10 cellular contexts compared by ENCODE assay signal in the genomic region with DNA sequence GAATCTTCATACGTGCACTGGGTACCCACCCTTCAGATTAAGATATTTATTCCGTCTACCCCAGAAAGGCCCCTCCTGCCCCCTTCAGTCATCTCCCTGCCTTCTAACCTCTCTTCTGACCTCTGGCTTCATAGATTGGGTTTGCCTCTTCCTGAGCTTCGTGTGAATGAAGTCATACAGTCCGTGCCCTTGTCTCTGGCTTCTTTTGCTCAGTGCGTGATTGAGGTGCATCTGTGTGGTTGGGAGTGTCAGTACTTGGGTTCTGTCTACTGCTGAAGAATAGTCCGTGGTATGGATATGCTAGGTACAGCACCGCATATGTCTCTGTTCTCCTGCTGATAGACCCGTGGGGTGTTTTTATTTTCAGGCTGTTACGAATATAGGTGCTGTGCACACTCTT. TPM values are rescaled to one million over a fixed set of nuclear protein-coding genes. Genes with fewer than 3 reads are reported as not detected.
DNase-seq lines count a peak whose midpoint lies in the region; ATAC-seq, FAIRE-seq and TF ChIP-seq lines count a peak whose summit lies in the region.
"Had no signal": no experiment of that assay in that cellular context is flagged by ENCODE, and none has a peak within 500 bp of the region (broad histone marks: within the 10 kb centered on the region; RNA-seq: fewer than 3 reads in every experiment).

No MANE protein-coding gene starts in this region.

- DNase-seq in HepG2 (ENCODE audit: low spot score) (no peak), right lobe of liver (no peak), T-cell (no peak), glutamatergic neuron (no peak), ascending aorta (ENCODE audit: low spot score in 2 of 2) (no peak), GM03348 (ENCODE audit: low spot score) (no peak)

- H3K4me3 ChIP-seq in HepG2 (replicated peaks in 1 of 3; ENCODE audit: insufficient read depth in 1 of 3, low read depth in 2 of 3, low read length in 3 of 3) (no peak overlapping the region), right lobe of liver (no peak overlapping the region), ascending aorta (peak overlapping the region in 1 of 2 donors; percentile 72)

- H3K4me2 ChIP-seq in HepG2 (ENCODE audit: low read depth, low read length): 0 out of 2 replicates have a peak overlapping the region, but pooled peaks have one; percentile 23

- no peak for TF ChIP-seq CTCF in HepG2 (CRISPR knock-in tag; IDR thresholded peaks at IDR 0.05)
- TF ChIP-seq CTCF in right lobe of liver (IDR thresholded peaks at IDR 0.05): no peak
- TF ChIP-seq CTCF in glutamatergic neuron (IDR thresholded peaks at IDR 0.05; ENCODE audit: partially characterized antibody, unreplicated experiment): no peak
- TF ChIP-seq CTCF in ascending aorta (IDR thresholded peaks at IDR 0.05): no peak

- peak overlapping the region; percentile 7 to 74 (median 61) for H3K4me3 Mint-ChIP-seq in T-cell
- peak overlapping the region; percentile 14 for H3K4me3 Mint-ChIP-seq in glutamatergic neuron (ENCODE audit: unreplicated experiment)

- H3K79me2 ChIP-seq in HepG2 (ENCODE audit: insufficient read depth, low read length): peaks cover 47% of the 10 kb centered on the region

- POLR2A ChIA-PET in HepG2 (lab: Yijun Ruan, JAX): no interaction called here
- POLR2A ChIA-PET in T-cell (lab: Charles Lee): interaction anchor here in 1 of 2 donors (0.6 kb wide), 1 partner anchor 789 kb away, joined by 4 read pairs; no protein-coding TSS in a partner anchor

- no peak for FAIRE-seq in HepG2 (lab: Jason Lieb, UNC)

- no peak for TF ChIP-seq RAD21 in HepG2 (CRISPR knock-in tag; IDR thresholded peaks at IDR 0.05)

- CTCF ChIA-PET in HepG2 (lab: Yijun Ruan, JAX; ENCODE audit: low intra/inter-chr PET ratio, low total read pairs): no interaction called here
- CTCF ChIA-PET in T-cell (lab: Charles Lee): interaction anchor here in 1 of 2 donors (0.6 kb wide), 1 partner anchor 954 kb away, joined by 10 read pairs; no protein-coding TSS in a partner anchor

- H3K27me3 ChIP-seq in HepG2 (ENCODE audit: control insufficient read depth in 1 of 2, insufficient read depth in 2 of 2, low read length in 2 of 2) (no peaks in the 10 kb centered on the region; a peak in 1 of 5 replicates), right lobe of liver (no peaks in the 10 kb centered on the region), ascending aorta (no peaks in the 10 kb centered on the region)
- H3K27me3 ChIP-seq: BE2C, upper lobe of right lung had no signal

- no peaks in the 10 kb centered on the region for H3K36me3 Mint-ChIP-seq in T-cell
- peaks cover 13% of the 10 kb centered on the region for H3K36me3 Mint-ChIP-seq in glutamatergic neuron (ENCODE audit: unreplicated experiment)

- H3K27ac Mint-ChIP-seq in T-cell (peak overlapping the region; percentile 31 to 38), glutamatergic neuron (ENCODE audit: unreplicated experiment) (no peak overlapping the region)
- H3K27ac Mint-ChIP-seq: H9 had no signal

- H4K20me1 ChIP-seq in HepG2 (ENCODE audit: insufficient read depth, low read length): no peaks in the 10 kb centered on the region

- no peak overlapping the region for H3K27ac ChIP-seq in HepG2 (ENCODE audit: extremely low read length, insufficient read depth, low read length)
- H3K27ac ChIP-seq in right lobe of liver: no peak overlapping the region
- H3K27ac ChIP-seq in ascending aorta: peak overlapping the region in 1 of 2 donors; percentile 86
- H3K27ac ChIP-seq: upper lobe of right lung had no signal

- in situ Hi-C loops in HepG2 (cut with HindIII; ENCODE audit: extremely low pct_ligation_motif_present, low pct_unique_long_range_greater_than_20kb): no loop called here

- 90% methylated on average over 9 of the region's 9 CpGs for WGBS in HepG2 (ENCODE audit: low lambda C conversion rate)
- WGBS in right lobe of liver (ENCODE audit: insufficient coverage, low coverage, low lambda C conversion rate, missing lambda C conversion rate): 25% methylated on average over 7 of the region's 9 CpGs

- H3K36me3 ChIP-seq in HepG2 (replicated peaks in 1 of 2; ENCODE audit: control insufficient read depth in 1 of 2, insufficient read depth in 2 of 2, low read length in 2 of 2) (peaks cover 20 to 29% of the 10 kb centered on the region in 2 experiments; a peak in 4 of 5 replicates), right lobe of liver (no peaks in the 10 kb centered on the region), ascending aorta (peaks cover 2 to 14% of the 10 kb centered on the region in 2 donors)
- H3K36me3 ChIP-seq: BE2C, upper lobe of right lung had no signal

- TF ChIP-seq EP300 in HepG2 (IDR thresholded peaks at IDR 0.05; ENCODE audit: low read depth in 2 of 2, low read length in 2 of 2): no peak
- TF ChIP-seq EP300 in HepG2 (CRISPR knock-in tag; IDR thresholded peaks at IDR 0.05; ENCODE audit: borderline replicate concordance): no peak

- H3K27me3 Mint-ChIP-seq in T-cell (peaks cover 0 to 2% of the 10 kb centered on the region in 2 donors), glutamatergic neuron (ENCODE audit: unreplicated experiment) (peaks cover 3% of the 10 kb centered on the region)

- H3K9me3 Mint-ChIP-seq in T-cell: no peaks in the 10 kb centered on the region
- H3K9me3 Mint-ChIP-seq in glutamatergic neuron (ENCODE audit: unreplicated experiment): peaks cover 13% of the 10 kb centered on the region

- peak overlapping the region; percentile 30; the same call in 1 of the 2 replicates for H3K9ac ChIP-seq in HepG2 (ENCODE audit: insufficient read depth, low read depth, low read length)

- no TSS peak for BruUV-seq in HepG2 (replicated peaks; lab: Mats Ljungman, UMichigan)

- H3K4me1 ChIP-seq in HepG2 (ENCODE audit: insufficient read depth, low read length): peaks cover 42% of the 10 kb centered on the region
- H3K4me1 ChIP-seq in right lobe of liver: peaks cover 0 to 10% (median 4%) of the 10 kb centered on the region in 4 donors
- peaks cover 5 to 14% of the 10 kb centered on the region in 2 donors for H3K4me1 ChIP-seq in ascending aorta
- H3K4me1 ChIP-seq: BE2C had no signal

- TF ChIP-seq POLR2A in HepG2 (IDR thresholded peaks at IDR 0.05; ENCODE audit: insufficient read depth in 1 of 2, low read depth in 2 of 2, low read length in 2 of 2) (no peak), right lobe of liver (IDR thresholded peaks at IDR 0.05) (no peak)

- intact Hi-C loops in HepG2 (cut with micrococcal nuclease; ENCODE audit: unreplicated experiment) (no loop called here), right lobe of liver (cut with DNase I) (no loop called here), ascending aorta (cut with DNase I) (no loop called here)

- H3K4me1 Mint-ChIP-seq in T-cell (peaks cover 30 to 34% (median 32%) of the 10 kb centered on the region in 3 donors), glutamatergic neuron (ENCODE audit: low read depth, unreplicated experiment) (peaks cover 20% of the 10 kb centered on the region)

- no peak for ATAC-seq in HepG2
- ATAC-seq in right lobe of liver: no peak
- ATAC-seq in T-cell (replicated peaks in 1 of 4): no peak
- no peak for ATAC-seq in GM19463 (IDR thresholded peaks at IDR 0.05; ENCODE audit: unreplicated experiment)

- H3K9me3 ChIP-seq in HepG2 (ENCODE audit: low read length): peaks cover 9% of the 10 kb centered on the region
- H3K9me3 ChIP-seq in right lobe of liver: no peaks in the 10 kb centered on the region
- H3K9me3 ChIP-seq in ascending aorta: no peaks in the 10 kb centered on the region
- H3K9me3 ChIP-seq: BE2C, upper lobe of right lung had no signal

- no peak overlapping the region for H2AFZ ChIP-seq in HepG2 (ENCODE audit: low read length)

TF ChIP-seq in HepG2, 621 proteins besides CTCF, POLR2A, EP300 and RAD21 (continues in another document):
- TF ChIP-seq, protein P1, sequence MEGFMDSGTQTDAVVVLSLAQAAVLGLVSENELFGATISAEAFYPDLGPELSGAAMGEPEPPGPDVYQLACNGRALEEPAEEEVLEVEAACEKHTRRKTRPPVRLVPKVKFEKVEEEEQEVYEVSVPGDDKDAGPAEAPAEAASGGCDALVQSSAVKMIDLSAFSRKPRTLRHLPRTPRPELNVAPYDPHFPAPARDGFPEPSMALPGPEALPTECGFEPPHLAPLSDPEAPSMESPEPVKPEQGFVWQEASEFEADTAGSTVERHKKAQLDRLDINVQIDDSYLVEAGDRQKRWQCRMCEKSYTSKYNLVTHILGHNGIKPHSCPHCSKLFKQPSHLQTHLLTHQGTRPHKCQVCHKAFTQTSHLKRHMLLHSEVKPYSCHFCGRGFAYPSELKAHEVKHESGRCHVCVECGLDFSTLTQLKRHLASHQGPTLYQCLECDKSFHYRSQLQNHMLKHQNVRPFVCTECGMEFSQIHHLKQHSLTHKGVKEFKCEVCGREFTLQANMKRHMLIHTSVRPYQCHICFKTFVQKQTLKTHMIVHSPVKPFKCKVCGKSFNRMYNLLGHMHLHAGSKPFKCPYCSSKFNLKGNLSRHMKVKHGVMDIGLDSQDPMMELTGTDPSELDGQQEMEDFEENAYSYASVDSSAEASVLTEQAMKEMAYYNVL (CRISPR knock-in tag; IDR thresholded peaks at IDR 0.05; ENCODE audit: borderline replicate concordance): 0 out of 2 replicates have a peak, but pooled peaks have one; percentile 5

RNA-seq across cellular contexts. Expression of a gene that starts 24.5 kb away (rescaled TPM):
- total RNA-seq in HepG2 (2016; rRNA removed; fragmentation: Illumina TruSeq; extraction: Trizol) (15.2 and 22.7 TPM in 2 replicates), right lobe of liver (10 to 100 TPM in 1 of 6 experiments, 1 to 10 TPM in 4, under 1 TPM in 1; 0.95 to 11.7 (median 4.3) TPM), T-cell (1 to 10 TPM in 4 of 5 donors, under 1 TPM in 1; 0.63 to 4.3 (median 2.5) TPM), glutamatergic neuron (ENCODE audit: unreplicated experiment) (14.8 TPM), ascending aorta (4.9 TPM)
- 6.1 and 6.3 TPM in 2 replicates for total RNA-seq in HepG2 (2016; cell fraction: cytosol; rRNA removed; fragmentation: Illumina TruSeq; extraction: Trizol; ENCODE audit: low read depth)
- total RNA-seq in HepG2 (2016; cell fraction: insoluble cytoplasmic fraction; rRNA removed; fragmentation: Illumina TruSeq; extraction: Trizol): 15.6 and 22.2 TPM in 2 replicates
- total RNA-seq in HepG2 (2016; cell fraction: membrane; rRNA removed; fragmentation: Illumina TruSeq; extraction: Trizol): 10.3 and 11.1 TPM in 2 replicates
- total RNA-seq in HepG2 (2016; cell fraction: nucleus; rRNA removed; fragmentation: Illumina TruSeq; extraction: Trizol): 12.0 and 12.7 TPM in 2 replicates
- polyA plus RNA-seq in HepG2 (2011; rRNA removed): 10.2 and 12.2 TPM in 2 replicates
- 9.3 and 16.7 TPM in 2 replicates for polyA plus RNA-seq in HepG2 (2011; cell fraction: cytosol; rRNA removed)
- 29.6 TPM in 2 replicates for polyA plus RNA-seq in HepG2 (2011; cell fraction: nucleus; rRNA removed)
- polyA plus RNA-seq in HepG2 (2012): 13.2 and 25.9 TPM in 2 replicates
- polyA plus RNA-seq in HepG2 (2016; cell fraction: cytosol; fragmentation: Illumina TruSeq; extraction: Trizol; ENCODE audit: low read depth): 5.0 and 6.4 TPM in 2 replicates
- 19.3 and 21.5 TPM in 2 replicates for polyA plus RNA-seq in HepG2 (2016; cell fraction: insoluble cytoplasmic fraction; fragmentation: Illumina TruSeq; extraction: Trizol; ENCODE audit: low read depth)
- polyA plus RNA-seq in HepG2 (2016; cell fraction: membrane; fragmentation: Illumina TruSeq; extraction: Trizol; ENCODE audit: low read depth): 10.4 and 12.4 TPM in 2 replicates
- polyA plus RNA-seq in HepG2 (2016; cell fraction: nucleus; fragmentation: Illumina TruSeq; extraction: Trizol; ENCODE audit: insufficient read depth, low read depth): 22.2 and 26.5 TPM in 2 replicates
- polyA minus RNA-seq in HepG2 (2011; rRNA and poly(A)+ RNA removed; ENCODE audit: low replicate concordance): 17.6 and 18.8 TPM in 2 replicates
- polyA minus RNA-seq in HepG2 (2011; cell fraction: cytosol; rRNA and poly(A)+ RNA removed): 3.9 and 5.8 TPM in 2 replicates
- polyA minus RNA-seq in HepG2 (2011; cell fraction: nucleus; rRNA and poly(A)+ RNA removed): 8.5 and 10.0 TPM in 2 replicates
